8 cellular contexts compared by ENCODE assay signal in genomic region chr21:31731112-31731801, GRCh38. TPM values are rescaled to one million over a fixed set of nuclear protein-coding genes. Genes with fewer than 3 reads are reported as not detected.
DNase-seq lines count a peak whose midpoint lies in the region; ATAC-seq and TF ChIP-seq lines count a peak whose summit lies in the region.

No MANE protein-coding gene starts in this region.

- peaks cover 18% of the 10 kb centered on the region for H3K4me1 ChIP-seq in SJCRH30
- H3K4me1 ChIP-seq in left ventricle myocardium inferior: peaks cover 72% of the 10 kb centered on the region

- intact Hi-C loops in left ventricle myocardium inferior (cut with micrococcal nuclease): no loop called here

- no peaks in the 10 kb centered on the region for H3K27me3 Mint-ChIP-seq in activated naive CD8-positive, alpha-beta T cell treated with anti-CD3 and anti-CD28 coated beads for 36 hours

- H3K27ac ChIP-seq in SJCRH30 (peak overlapping the region; percentile 79), left ventricle myocardium inferior (replicated peaks) (peak overlapping the region; percentile 98)

- peak overlapping the region; percentile 79 for H3K4me3 Mint-ChIP-seq in activated naive CD8-positive, alpha-beta T cell treated with anti-CD3 and anti-CD28 coated beads for 36 hours

- H3K27ac Mint-ChIP-seq in activated naive CD8-positive, alpha-beta T cell treated with anti-CD3 and anti-CD28 coated beads for 36 hours: peak overlapping the region; percentile 72

- peaks cover 9% of the 10 kb centered on the region for H3K4me1 Mint-ChIP-seq in activated naive CD8-positive, alpha-beta T cell treated with anti-CD3 and anti-CD28 coated beads for 36 hours

- H3K4me3 ChIP-seq in SJCRH30: peak overlapping the region; percentile 97
- H3K4me3 ChIP-seq in left ventricle myocardium inferior: peak overlapping the region; percentile 99

- ATAC-seq in GM18502 (IDR thresholded peaks at IDR 0.05; ENCODE audit: poor library complexity, unreplicated experiment): peak; percentile 25
- ATAC-seq in HG03064 (IDR thresholded peaks at IDR 0.05; ENCODE audit: low read depth, unreplicated experiment): peak; percentile 25
- ATAC-seq in GM18861 (IDR thresholded peaks at IDR 0.05; ENCODE audit: unreplicated experiment): no peak

- H3K9me3 ChIP-seq in SJCRH30 (replicated peaks) (no peaks in the 10 kb centered on the region), left ventricle myocardium inferior (replicated peaks) (no peaks in the 10 kb centered on the region)

- no peaks in the 10 kb centered on the region for H3K9me3 Mint-ChIP-seq in activated naive CD8-positive, alpha-beta T cell treated with anti-CD3 and anti-CD28 coated beads for 36 hours

- TF ChIP-seq CTCF in left ventricle myocardium inferior (IDR thresholded peaks at IDR 0.05; ENCODE audit: borderline replicate concordance): peak; percentile 17

- peaks cover 21% of the 10 kb centered on the region for H3K36me3 Mint-ChIP-seq in activated naive CD8-positive, alpha-beta T cell treated with anti-CD3 and anti-CD28 coated beads for 36 hours

- H3K27me3 ChIP-seq in SJCRH30 (no peaks in the 10 kb centered on the region), left ventricle myocardium inferior (ENCODE audit: low read depth) (no peaks in the 10 kb centered on the region)

- DNase-seq in 8988T: peak; percentile 25
- DNase-seq in SJCRH30: peak; percentile 50 to 51
- DNase-seq in activated naive CD8-positive, alpha-beta T cell treated with anti-CD3 and anti-CD28 coated beads for 36 hours: peak; percentile 57
- peak; percentile 40 for DNase-seq in left ventricle myocardium inferior
- DNase-seq in putamen (ENCODE audit: low spot score): peak; percentile 16

- H3K36me3 ChIP-seq in SJCRH30: peaks cover 10% of the 10 kb centered on the region
- peaks cover 5% of the 10 kb centered on the region for H3K36me3 ChIP-seq in left ventricle myocardium inferior

RNA-seq across cellular contexts. Expression of gene SCAF4, which starts 0.7 kb away (rescaled TPM):
- total RNA-seq in SJCRH30 (2014; rRNA removed; shearing (Covaris generic)): 25.1 and 32.7 TPM in 2 replicates
- 10 to 100 TPM; 50.3 to 55.4 TPM for total RNA-seq in activated naive CD8-positive, alpha-beta T cell treated with anti-CD3 and anti-CD28 coated beads for 36 hours
- total RNA-seq in left ventricle myocardium inferior: 15.3 TPM
